Comparison of ENCODE assay signal across 24 cellular contexts in genomic region chr3:112353365-112353764, GRCh38. TPM values are rescaled to one million over a fixed set of nuclear protein-coding genes. Genes with fewer than 3 reads are reported as not detected.
"Had no signal": no experiment of that assay in that cellular context is flagged by ENCODE, and none has a peak within 500 bp of the region (broad histone marks: within the 10 kb centered on the region; RNA-seq: fewer than 3 reads in every experiment).

No MANE protein-coding gene starts in this region.

- H3K4me3 ChIP-seq: breast epithelium, coronary artery, esophagus squamous epithelium, hepatocyte, mucosa of descending colon, right lobe of liver, stomach, testis, upper lobe of right lung had no signal

- H3K79me2 ChIP-seq: hepatocyte had no signal

- DNase-seq: activated B cell treated with CpG ODN at 0.5 μM for 24 hours; activated CD4-positive, alpha-beta T cell treated with anti-CD3 and anti-CD28 coated beads for 48 hours; activated CD8-positive, alpha-beta T cell treated with anti-CD3 and anti-CD28 coated beads for 36 hours; activated naive CD4-positive, alpha-beta T cell treated with anti-CD3 and anti-CD28 coated beads, Interleukin-2, amount 50 U/mL, for 16 hours; activated T-cell treated with anti-CD3 and anti-CD28 coated beads, Interleukin-2, amount 50 U/mL, for 24 hours; effector CD4-positive, alpha-beta T cell; esophagus squamous epithelium; islet precursor cell; mammary epithelial cell; mucosa of descending colon; naive thymus-derived CD4-positive, alpha-beta T cell; right lobe of liver; small intestine; stimulated activated CD4-positive, alpha-beta T cell treated with anti-CD3 and anti-CD28 coated beads, Interleukin-15, amount 100 ng/mL, for 24 hours; stimulated activated CD4-positive, alpha-beta T cell treated with anti-CD3 and anti-CD28 coated beads, Interleukin-4, amount 100 ng/mL, for 1 hour; stomach; T-cell; testis; upper lobe of right lung had no signal

- H3K4me1 ChIP-seq: breast epithelium, right lobe of liver, testis, upper lobe of right lung had no signal

- H3K4me3 Mint-ChIP-seq: activated B cell treated with CpG ODN at 0.5 μM for 24 hours; activated CD8-positive, alpha-beta T cell treated with anti-CD3 and anti-CD28 coated beads for 36 hours; activated T-cell treated with anti-CD3 and anti-CD28 coated beads, Interleukin-2, amount 50 U/mL, for 24 hours; naive thymus-derived CD4-positive, alpha-beta T cell; T-cell had no signal

- H3K36me3 ChIP-seq: breast epithelium, esophagus squamous epithelium, right lobe of liver, stomach, upper lobe of right lung had no signal

- H3K9me3 Mint-ChIP-seq: activated B cell treated with CpG ODN at 0.5 μM for 24 hours; activated CD8-positive, alpha-beta T cell treated with anti-CD3 and anti-CD28 coated beads for 36 hours; activated T-cell treated with anti-CD3 and anti-CD28 coated beads, Interleukin-2, amount 50 U/mL, for 24 hours; naive thymus-derived CD4-positive, alpha-beta T cell; T-cell had no signal

- ATAC-seq: activated CD8-positive, alpha-beta T cell treated with anti-CD3 and anti-CD28 coated beads for 36 hours; mucosa of descending colon; naive thymus-derived CD4-positive, alpha-beta T cell; right lobe of liver; T-cell; upper lobe of right lung had no signal

- H2AFZ ChIP-seq: hepatocyte had no signal

- H3K27ac ChIP-seq: coronary artery, esophagus squamous epithelium, hepatocyte, right lobe of liver, stomach, testis, upper lobe of right lung had no signal

- H3K9me3 ChIP-seq: breast epithelium, esophagus squamous epithelium, mucosa of descending colon, right lobe of liver, stomach, testis, upper lobe of right lung had no signal

- H3K27me3 ChIP-seq: breast epithelium, esophagus squamous epithelium, hepatocyte, right lobe of liver, stomach, testis, upper lobe of right lung had no signal

- H3K4me2 ChIP-seq: hepatocyte had no signal

- FAIRE-seq: astrocyte, small intestine had no signal

- H3K27me3 Mint-ChIP-seq: activated B cell treated with CpG ODN at 0.5 μM for 24 hours; activated CD8-positive, alpha-beta T cell treated with anti-CD3 and anti-CD28 coated beads for 36 hours; activated T-cell treated with anti-CD3 and anti-CD28 coated beads, Interleukin-2, amount 50 U/mL, for 24 hours; naive thymus-derived CD4-positive, alpha-beta T cell; T-cell had no signal

- H3K27ac Mint-ChIP-seq: activated CD8-positive, alpha-beta T cell treated with anti-CD3 and anti-CD28 coated beads for 36 hours; activated T-cell treated with anti-CD3 and anti-CD28 coated beads, Interleukin-2, amount 50 U/mL, for 24 hours; naive thymus-derived CD4-positive, alpha-beta T cell; T-cell had no signal

RNA-seq across cellular contexts. Expression of gene SLC9C1, which starts 59.3 kb away (rescaled TPM):
- total RNA-seq: activated CD8-positive, alpha-beta T cell treated with anti-CD3 and anti-CD28 coated beads for 36 hours; astrocyte; esophagus squamous epithelium; naive thymus-derived CD4-positive, alpha-beta T cell; osteocyte; right lobe of liver; T-cell; upper lobe of right lung had no signal
- polyA plus RNA-seq: hepatocyte, mammary epithelial cell, stomach had no signal
